12 cellular contexts compared by ENCODE assay signal in the genomic region with DNA sequence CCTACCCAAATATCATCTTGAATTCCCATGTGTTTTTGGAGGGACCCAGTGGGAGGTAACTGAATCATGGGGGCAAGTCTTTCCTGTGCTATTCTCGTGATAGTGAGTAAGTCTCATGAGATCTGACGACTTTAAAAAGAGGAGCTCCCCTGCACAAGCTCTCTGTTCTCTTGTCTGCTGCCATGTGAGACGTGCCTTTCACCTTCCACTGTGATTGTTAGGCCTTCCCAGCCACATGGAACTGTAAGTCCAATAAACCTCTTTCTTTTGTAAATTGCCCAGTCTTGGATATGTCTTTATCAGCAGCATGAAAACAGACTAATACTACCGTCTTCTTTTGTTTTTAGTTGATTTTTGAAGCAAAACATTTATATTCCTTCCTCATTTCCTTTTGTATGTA. TPM values are rescaled to one million over a fixed set of nuclear protein-coding genes. Genes with fewer than 3 reads are reported as not detected.
"Had no signal": no experiment of that assay in that cellular context is flagged by ENCODE, and none has a peak within 500 bp of the region (broad histone marks: within the 10 kb centered on the region; RNA-seq: fewer than 3 reads in every experiment).

No MANE protein-coding gene starts in this region.

RNA-seq across cellular contexts. Expression of a gene that starts 52.8 kb away (rescaled TPM):
- total RNA-seq: subcutaneous adipose tissue, suprapubic skin, temporal lobe, thoracic aorta, thyroid gland, transverse colon, upper lobe of left lung, upper lobe of right lung, ureter, urinary bladder, vagina had no signal
- polyA plus RNA-seq: stomach, urinary bladder had no signal
